In genomic region chr5:90134892-90135291, GRCh38 we compare ENCODE assay signal across 15 cellular contexts.
DNase-seq lines count a peak whose midpoint lies in the region; ATAC-seq, FAIRE-seq and TF ChIP-seq lines count a peak whose summit lies in the region.
"Had no signal": no experiment of that assay in that cellular context is flagged by ENCODE, and none has a peak within 500 bp of the region (broad histone marks: within the 10 kb centered on the region; RNA-seq: fewer than 3 reads in every experiment).

No MANE protein-coding gene starts in this region.

- H3K27ac ChIP-seq in ovary, result no peak overlapping the region
- H3K27ac ChIP-seq: RWPE1 had no signal

- TF ChIP-seq CTCF in ovary (IDR thresholded peaks at IDR 0.05), result no peak

- WGBS in ovary, 3 donors, result 46 to 62% (median 57%) methylated on average over 4 of the region's 4 CpGs

- no peak overlapping the region for H3K4me3 ChIP-seq in adipocyte (ENCODE audit: low read length)
- H3K4me3 ChIP-seq in ovary, result no peak overlapping the region

- no peaks in the 10 kb centered on the region for H3K9me3 ChIP-seq in adipocyte (ENCODE audit: control insufficient read depth, low read length)
- no peaks in the 10 kb centered on the region for H3K9me3 ChIP-seq in ovary
- H3K9me3 ChIP-seq: BE2C had no signal

- DNase-seq in CD1c-positive myeloid dendritic cell (ENCODE audit: extremely low spot score) (peak; percentile 71), adipocyte (ENCODE audit: low read depth) (peak; percentile 54), Right ventricle myocardium superior (peak; percentile 67), ovary (peak; percentile 16 to 68 (median 47)), DMS53 treated with DMSO at 0.1 percent for 48 hours (lab: John Stamatoyannopoulos, UW; ENCODE audit: unreplicated experiment) (no peak), HuH-7.5 (ENCODE audit: low spot score) (no peak), HTR-8/SVneo (ENCODE audit: insufficient read length, low spot score) (no peak)
- DNase-seq: activated CD4-positive, alpha-beta T cell treated with anti-CD3 and anti-CD28 coated beads for 48 hours; activated naive CD4-positive, alpha-beta T cell treated with anti-CD3 and anti-CD28 coated beads for 36 hours; BE2C; NCI-H2081 treated with DMSO at 0.1 percent for 48 hours had no signal

- H3K4me1 ChIP-seq in adipocyte (ENCODE audit: control insufficient read depth, insufficient read depth, low read length) (peaks cover 12% of the 10 kb centered on the region), ovary (ENCODE audit: insufficient read depth) (no peaks in the 10 kb centered on the region)
- H3K4me1 ChIP-seq: BE2C had no signal

- no peak for TF ChIP-seq POLR2A in ovary (IDR thresholded peaks at IDR 0.05)

- FAIRE-seq in HTR-8/SVneo (lab: Jason Lieb, UNC), result no peak
- FAIRE-seq: endometrium had no signal

- H3K36me3 ChIP-seq in adipocyte (ENCODE audit: control insufficient read depth, insufficient read depth, low read length, severe bottlenecking) (no peaks in the 10 kb centered on the region), ovary (no peaks in the 10 kb centered on the region)
- H3K36me3 ChIP-seq: BE2C had no signal

- ATAC-seq in Right ventricle myocardium superior (ENCODE audit: poor library complexity), result peak; percentile 65
- no peak for ATAC-seq in GM18870 (IDR thresholded peaks at IDR 0.05; ENCODE audit: unreplicated experiment)
- ATAC-seq: left colon had no signal

- intact Hi-C loops in Right ventricle myocardium superior (cut with DNase I) (no loop called here), ovary (cut with DNase I) (no loop called here)

- no peak for TF ChIP-seq EP300 in ovary (IDR thresholded peaks at IDR 0.05)

- H3K27me3 ChIP-seq in adipocyte (replicated peaks; ENCODE audit: control insufficient read depth, insufficient read depth, low read length), result no peaks in the 10 kb centered on the region
- H3K27me3 ChIP-seq in ovary, result no peaks in the 10 kb centered on the region
- H3K27me3 ChIP-seq: BE2C had no signal

- H3K9ac ChIP-seq in adipocyte (ENCODE audit: low read length), result no peak overlapping the region

Comparison
In these comparisons a context has a peak if more than half of its experiments do, and no peak if none do; other contexts are left out.
1. DNase-seq: peak in CD1c-positive myeloid dendritic cell (single experiment), adipocyte (single experiment), Right ventricle myocardium superior (single experiment) and ovary (5 of 5); none in DMS53 treated with DMSO at 0.1 percent for 48 hours (single experiment), HuH-7.5 (single experiment) and HTR-8/SVneo (single experiment).